ENCODE assay signal across 1 cellular context in genomic region chr11:57459112-57460016, GRCh38.
TF ChIP-seq lines count a peak whose summit lies in the region.

No MANE protein-coding gene starts in this region.

TF ChIP-seq in HEK293, 187 proteins besides CTCF, POLR2A, EP300 and RAD21 (continued from another document):
- no peak for TF ChIP-seq HOXA7 (CRISPR knock-in tag; IDR thresholded peaks at IDR 0.05; ENCODE audit: borderline replicate concordance)
- TF ChIP-seq ZNF169 (tag by site-specific recombination; IDR thresholded peaks at IDR 0.05) = no peak
- TF ChIP-seq ZNF704 (tag by site-specific recombination; IDR thresholded peaks at IDR 0.05) = no peak
- no peak for TF ChIP-seq ZNF544 (tag by site-specific recombination; IDR thresholded peaks at IDR 0.05)
- no peak for TF ChIP-seq ZBTB6 (tag by site-specific recombination; IDR thresholded peaks at IDR 0.05)
- TF ChIP-seq AEBP2 (tag by site-specific recombination; IDR thresholded peaks at IDR 0.05; ENCODE audit: borderline replicate concordance) = no peak
TF ChIP-seq in HEK293: peak in this region for 6.
